Comparison of ENCODE assay signal across 19 cellular contexts in genomic region chr16:88938119-88938932, GRCh38. TPM values are rescaled to one million over a fixed set of nuclear protein-coding genes. Genes with fewer than 3 reads are reported as not detected.
DNase-seq lines count a peak whose midpoint lies in the region; ATAC-seq, FAIRE-seq and TF ChIP-seq lines count a peak whose summit lies in the region.
"Had no signal": no experiment of that assay in that cellular context is flagged by ENCODE, and none has a peak within 500 bp of the region (broad histone marks: within the 10 kb centered on the region; RNA-seq: fewer than 3 reads in every experiment).

No MANE protein-coding gene starts in this region.

- H3K4me1 ChIP-seq in heart left ventricle (peaks cover 12 to 61% (median 49%) of the 10 kb centered on the region in 12 donors), upper lobe of left lung (peaks cover 37 to 69% (median 49%) of the 10 kb centered on the region in 4 donors), sigmoid colon (peaks cover 0 to 51% (median 40%) of the 10 kb centered on the region in 4 donors)

- TF ChIP-seq EP300 in upper lobe of left lung (IDR thresholded peaks at IDR 0.05) (no peak), sigmoid colon (IDR thresholded peaks at IDR 0.05) (no peak)

- H3K27me3 ChIP-seq in heart left ventricle (peaks cover 0 to 28% (median 7%) of the 10 kb centered on the region in 9 donors), upper lobe of left lung (peaks cover 0 to 15% (median 6%) of the 10 kb centered on the region in 4 donors), sigmoid colon (peaks cover 24 to 88% (median 64%) of the 10 kb centered on the region in 3 donors)

- peak overlapping the region; percentile 87 to 97 (median 94) for H3K4me3 Mint-ChIP-seq in naive B cell
- H3K4me3 Mint-ChIP-seq: T-helper 1 cell treated with Interleukin-12 subunit alpha and Interleukin-12 subunit beta and Interleukin-4 antibody, amounts not matched to agents 30 μg/mL and 1 μg/mL, for 36 hours had no signal

- H3K9me3 ChIP-seq in heart left ventricle = no peaks in the 10 kb centered on the region
- H3K9me3 ChIP-seq in upper lobe of left lung = no peaks in the 10 kb centered on the region
- H3K9me3 ChIP-seq in sigmoid colon = no peaks in the 10 kb centered on the region

- H3K27me3 Mint-ChIP-seq in naive B cell = no peaks in the 10 kb centered on the region

- no peaks in the 10 kb centered on the region for H3K9me3 Mint-ChIP-seq in naive B cell
- H3K9me3 Mint-ChIP-seq: activated T-helper 2 cell treated with anti-CD3 and anti-CD28 coated beads, Interferon-gamma antibody, Interleukin-2, Interleukin-4, amounts not matched to agents 10 μg/mL and 5 μg/mL and 100 μg/mL, durations not matched to agents 14 hours and 24 hours and 36 hours; CD8-positive, alpha-beta memory T cell; nephron; T-helper 1 cell treated with Interleukin-12 subunit alpha and Interleukin-12 subunit beta and Interleukin-4 antibody, amounts not matched to agents 30 μg/mL and 1 μg/mL, for 36 hours had no signal

- WGBS in heart left ventricle, 4 donors = 70 to 76% (median 72%) methylated on average over 12 to 34 of the region's 34 CpGs
- 67 to 71% methylated on average over 7 to 31 of the region's 34 CpGs for WGBS in upper lobe of left lung, 2 donors
- WGBS in sigmoid colon, 2 donors = 56 to 74% methylated on average over 34 of the region's 34 CpGs

- no peaks in the 10 kb centered on the region for H3K36me3 ChIP-seq in heart left ventricle
- no peaks in the 10 kb centered on the region for H3K36me3 ChIP-seq in upper lobe of left lung
- H3K36me3 ChIP-seq in sigmoid colon = no peaks in the 10 kb centered on the region

- no peak for TF ChIP-seq POLR2A in heart left ventricle (IDR thresholded peaks at IDR 0.05)
- TF ChIP-seq POLR2A in upper lobe of left lung (IDR thresholded peaks at IDR 0.05) = no peak
- TF ChIP-seq POLR2A in sigmoid colon (IDR thresholded peaks at IDR 0.05) = no peak

- TF ChIP-seq CTCF in heart left ventricle (IDR thresholded peaks at IDR 0.05) (no peak), upper lobe of left lung (IDR thresholded peaks at IDR 0.05) (no peak), sigmoid colon (IDR thresholded peaks at IDR 0.05) (no peak)

- H3K27ac ChIP-seq in heart left ventricle = peak overlapping the region; percentile 82 to 96 (median 89)
- H3K27ac ChIP-seq in cingulate gyrus (ENCODE audit: low read depth, low read length) = peak overlapping the region; percentile 29
- peak overlapping the region in 3 of 4 donors; percentile 84 to 91 (median 86) for H3K27ac ChIP-seq in upper lobe of left lung
- H3K27ac ChIP-seq in sigmoid colon = peak overlapping the region in 1 of 4 donors; percentile 48

- no peaks in the 10 kb centered on the region for H3K36me3 Mint-ChIP-seq in naive B cell
- H3K36me3 Mint-ChIP-seq: CD8-positive, alpha-beta memory T cell had no signal

- H3K27ac Mint-ChIP-seq in naive B cell = peak overlapping the region in 2 of 6 donors; percentile 78 to 92
- H3K27ac Mint-ChIP-seq: activated T-helper 2 cell treated with anti-CD3 and anti-CD28 coated beads, Interferon-gamma antibody, Interleukin-2, Interleukin-4, amounts not matched to agents 10 μg/mL and 5 μg/mL and 100 μg/mL, durations not matched to agents 14 hours and 24 hours and 36 hours; nephron; T-helper 1 cell treated with Interleukin-12 subunit alpha and Interleukin-12 subunit beta and Interleukin-4 antibody, amounts not matched to agents 30 μg/mL and 1 μg/mL, for 36 hours had no signal

- peak overlapping the region in 11 of 12 donors; percentile 59 to 86 (median 71) for H3K4me3 ChIP-seq in heart left ventricle
- H3K4me3 ChIP-seq in upper lobe of left lung = peak overlapping the region in 3 of 4 donors; percentile 63 to 79 (median 69)
- no peak overlapping the region for H3K4me3 ChIP-seq in sigmoid colon

- DNase-seq in heart left ventricle = peak in 1 of 5 donors; percentile 60
- DNase-seq in left ventricle myocardium superior = no peak
- no peak for DNase-seq in naive B cell
- peak in 1 of 2 donors; percentile 76 for DNase-seq in upper lobe of left lung
- DNase-seq in GM19239 (ENCODE audit: insufficient read length, low spot score) = no peak
- DNase-seq in sigmoid colon = no peak
- DNase-seq: ACHN; CD8-positive, alpha-beta memory T cell; DMS79 treated with DMSO at 0.1 percent for 48 hours; NCI-H1694 treated with DMSO at 0.1 percent for 48 hours; NCI-H345 had no signal

- ATAC-seq in heart left ventricle (no peak), left ventricle myocardium superior (no peak), naive B cell (ENCODE audit: low read depth in 2 of 2) (no peak), upper lobe of left lung (ENCODE audit: low FRiP score in 2 of 2) (no peak), GM21367 (IDR thresholded peaks at IDR 0.05; ENCODE audit: unreplicated experiment) (no peak)

- FAIRE-seq in GM19239 (lab: Jason Lieb, UNC) = no peak
- FAIRE-seq: HTR-8/SVneo had no signal

- peaks cover 14 to 50% (median 43%) of the 10 kb centered on the region in 3 donors for H3K4me1 Mint-ChIP-seq in naive B cell

- intact Hi-C loops in heart left ventricle (cut with DNase I) = loop anchor here in 5 of 10 donors (2.0 to 5.0 kb wide), 5 partner anchors 16 to 126 kb away; partner anchors contain the start of gene APRT (in 1 of the 5)
- intact Hi-C loops in left ventricle myocardium superior (cut with micrococcal nuclease) = no loop called here
- intact Hi-C loops in sigmoid colon (cut with DNase I) = loop anchor here (5.0 kb wide), 1 partner anchor 154 kb away; the partner anchor contains the start of gene ACSF3

RNA-seq across cellular contexts. Expression of gene CBFA2T3, which starts 38.7 kb away (rescaled TPM):
- total RNA-seq in heart left ventricle = 10 to 100 TPM in 2 of 9 donors, 1 to 10 TPM in 7; 5.0 to 12.0 (median 5.8) TPM
- 10 to 100 TPM in 1 of 2 donors, 1 to 10 TPM in 1; 5.5 to 11.1 TPM for polyA plus RNA-seq in heart left ventricle
- total RNA-seq in left ventricle myocardium superior = 11.5 TPM
- 10 to 100 TPM in 3 of 6 donors, 1 to 10 TPM in 2, under 1 TPM in 1; 0.14 to 19.0 (median 10.0) TPM for polyA plus RNA-seq in naive B cell (ENCODE audit: low read depth in 6 of 6)
- total RNA-seq in upper lobe of left lung = 10 to 100 TPM in 4 of 6 donors, 1 to 10 TPM in 2; 2.7 to 33.5 (median 15.2) TPM
- 10 to 100 TPM in 1 of 4 donors, 1 to 10 TPM in 2, under 1 TPM in 1; 0.95 to 26.8 (median 3.4) TPM for total RNA-seq in sigmoid colon
- polyA plus RNA-seq in sigmoid colon = 1 to 10 TPM; 4.2 to 9.8 (median 7.2) TPM
- total RNA-seq: M059J, pulmonary artery endothelial cell had no signal
- polyA plus RNA-seq: CD8-positive, alpha-beta memory T cell had no signal

Comparison
In these comparisons a context has a peak if more than half of its experiments do, and no peak if none do; other contexts are left out.
1. H3K4me3 ChIP-seq: peak in heart left ventricle (11 of 12) and upper lobe of left lung (3 of 4); none in sigmoid colon (0 of 4).